1 cellular context compared by ENCODE assay signal in the genomic region with DNA sequence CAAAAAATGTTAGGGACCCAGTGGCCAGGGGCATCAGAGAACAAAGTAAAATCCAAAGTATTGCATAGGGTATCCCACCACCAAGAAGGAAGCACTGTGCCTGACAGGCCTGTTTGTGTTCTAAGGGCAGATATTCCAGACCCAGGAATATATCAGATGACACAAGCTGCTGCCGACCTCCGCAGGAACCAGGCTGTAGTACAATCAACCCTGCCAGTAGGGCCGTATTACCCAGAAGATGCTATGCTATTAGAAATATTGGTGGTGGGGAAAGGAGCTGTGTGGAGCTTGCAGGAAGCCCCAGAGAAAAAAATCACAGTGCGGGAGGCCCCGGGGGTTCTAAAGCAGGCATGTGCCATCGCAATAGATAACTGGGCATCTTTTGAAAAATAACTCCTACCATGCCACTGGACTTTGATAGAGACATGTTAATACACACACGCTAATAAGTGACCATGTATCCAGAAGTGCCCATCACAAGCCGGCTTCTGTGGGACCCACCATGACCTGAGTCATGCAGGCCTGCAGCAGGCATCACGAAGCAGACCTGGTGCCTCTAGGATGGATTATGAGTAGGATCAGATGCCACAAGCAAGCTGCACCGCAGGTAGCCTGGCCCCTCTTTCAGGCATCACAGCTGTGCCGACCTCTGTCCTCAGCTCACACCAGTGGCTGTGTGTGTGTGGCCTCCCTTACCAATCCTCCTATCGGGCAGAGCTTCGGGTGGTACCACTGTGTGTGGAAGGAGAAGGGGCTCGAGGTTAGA.
TF ChIP-seq lines count a peak whose summit lies in the region.

No MANE protein-coding gene starts in this region.

TF ChIP-seq in SK-N-SH treated with all-trans-retinoic acid at 6 μM for 48 hours, 23 proteins besides CTCF, POLR2A, EP300 and RAD21:
- TF ChIP-seq CSRNP3 (CRISPR knock-in tag; IDR thresholded peaks at IDR 0.05) (no peak), PPARA (CRISPR knock-in tag; IDR thresholded peaks at IDR 0.05; ENCODE audit: borderline replicate concordance) (no peak), TCF4 (CRISPR knock-in tag; IDR thresholded peaks at IDR 0.05; ENCODE audit: borderline replicate concordance) (no peak), ZNF8 (CRISPR knock-in tag; IDR thresholded peaks at IDR 0.05) (no peak), BACH2 (CRISPR knock-in tag; IDR thresholded peaks at IDR 0.05; ENCODE audit: borderline replicate concordance) (no peak), ZC3H10 (CRISPR knock-in tag; IDR thresholded peaks at IDR 0.05) (no peak), ISL1 (CRISPR knock-in tag; IDR thresholded peaks at IDR 0.05) (no peak), ZFP3 (CRISPR knock-in tag; IDR thresholded peaks at IDR 0.05) (no peak)
- TF ChIP-seq, protein P1, sequence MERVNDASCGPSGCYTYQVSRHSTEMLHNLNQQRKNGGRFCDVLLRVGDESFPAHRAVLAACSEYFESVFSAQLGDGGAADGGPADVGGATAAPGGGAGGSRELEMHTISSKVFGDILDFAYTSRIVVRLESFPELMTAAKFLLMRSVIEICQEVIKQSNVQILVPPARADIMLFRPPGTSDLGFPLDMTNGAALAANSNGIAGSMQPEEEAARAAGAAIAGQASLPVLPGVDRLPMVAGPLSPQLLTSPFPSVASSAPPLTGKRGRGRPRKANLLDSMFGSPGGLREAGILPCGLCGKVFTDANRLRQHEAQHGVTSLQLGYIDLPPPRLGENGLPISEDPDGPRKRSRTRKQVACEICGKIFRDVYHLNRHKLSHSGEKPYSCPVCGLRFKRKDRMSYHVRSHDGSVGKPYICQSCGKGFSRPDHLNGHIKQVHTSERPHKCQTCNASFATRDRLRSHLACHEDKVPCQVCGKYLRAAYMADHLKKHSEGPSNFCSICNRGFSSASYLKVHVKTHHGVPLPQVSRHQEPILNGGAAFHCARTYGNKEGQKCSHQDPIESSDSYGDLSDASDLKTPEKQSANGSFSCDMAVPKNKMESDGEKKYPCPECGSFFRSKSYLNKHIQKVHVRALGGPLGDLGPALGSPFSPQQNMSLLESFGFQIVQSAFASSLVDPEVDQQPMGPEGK (CRISPR knock-in tag; IDR thresholded peaks at IDR 0.05; ENCODE audit: borderline replicate concordance) = no peak
